8 cellular contexts compared by ENCODE assay signal in genomic region chr14:72892879-72893635, GRCh38. TPM values are rescaled to one million over a fixed set of nuclear protein-coding genes. Genes with fewer than 3 reads are reported as not detected.
DNase-seq lines count a peak whose midpoint lies in the region; ATAC-seq and TF ChIP-seq lines count a peak whose summit lies in the region.

No MANE protein-coding gene starts in this region.

- no peak for TF ChIP-seq CTCF in CD4-positive, alpha-beta T cell (IDR thresholded peaks at IDR 0.05)
- TF ChIP-seq CTCF in adrenal gland (IDR thresholded peaks at IDR 0.05) (no peak), psoas muscle (IDR thresholded peaks at IDR 0.05) (no peak)

- H3K27ac Mint-ChIP-seq in CD4-positive, alpha-beta T cell, result peak overlapping the region; percentile 5

- no peak overlapping the region for H3K27ac ChIP-seq in CD4-positive, alpha-beta T cell (ENCODE audit: low read depth, low read length)
- H3K27ac ChIP-seq in adrenal gland (peak overlapping the region in 1 of 5 donors; percentile 21), psoas muscle (peak overlapping the region; percentile 92)

- H3K4me1 Mint-ChIP-seq in CD4-positive, alpha-beta T cell (ENCODE audit: low read depth), result peaks cover 29% of the 10 kb centered on the region

- CTCF ChIA-PET in CD4-positive, alpha-beta T cell (lab: Charles Lee), result interaction anchor here (1.1 kb wide), 1 partner anchor 12 kb away, joined by 6 read pairs; no protein-coding TSS in a partner anchor

- peak in 4 of 10 experiments; percentile 2 to 41 (median 10) for DNase-seq in CD4-positive, alpha-beta T cell
- DNase-seq in NCI-H82 treated with DMSO at 0.1 percent for 48 hours (lab: John Stamatoyannopoulos, UW; ENCODE audit: unreplicated experiment) (peak; percentile 5), adrenal gland (peak in 6 of 7 donors; percentile 17 to 32 (median 22)), hippocampal formation (lab: John Stamatoyannopoulos, UW) (peak; percentile 13 to 51), psoas muscle (peak; percentile 30 to 67), NCI-H446 (lab: John Stamatoyannopoulos, UW) (no peak)

- peak overlapping the region; percentile 92 for H3K4me3 Mint-ChIP-seq in CD4-positive, alpha-beta T cell

- ATAC-seq in CD4-positive, alpha-beta T cell (ENCODE audit: poor library complexity), result no peak
- ATAC-seq in GM21423 (IDR thresholded peaks at IDR 0.05; ENCODE audit: unreplicated experiment), result peak; percentile 5
- peak; percentile 17 to 34 (median 27) for ATAC-seq in psoas muscle
- no peak for ATAC-seq in GM21360 (IDR thresholded peaks at IDR 0.05; ENCODE audit: unreplicated experiment)

- H3K27me3 ChIP-seq in CD4-positive, alpha-beta T cell (ENCODE audit: control insufficient read depth, insufficient read depth, low read length), result peaks cover 34% of the 10 kb centered on the region
- no peaks in the 10 kb centered on the region for H3K27me3 ChIP-seq in adrenal gland
- peaks cover 0 to 7% (median 0%) of the 10 kb centered on the region in 3 donors for H3K27me3 ChIP-seq in psoas muscle (ENCODE audit: insufficient read depth in 3 of 3, low read length in 2 of 3)

- H3K9me3 ChIP-seq in CD4-positive, alpha-beta T cell (ENCODE audit: control insufficient read depth, low read length), result no peaks in the 10 kb centered on the region
- H3K9me3 ChIP-seq in adrenal gland (replicated peaks in 1 of 3) (no peaks in the 10 kb centered on the region), psoas muscle (no peaks in the 10 kb centered on the region)

- no peaks in the 10 kb centered on the region for H3K9me3 Mint-ChIP-seq in CD4-positive, alpha-beta T cell

- H3K36me3 ChIP-seq in adrenal gland (replicated peaks in 1 of 2) (no peaks in the 10 kb centered on the region), psoas muscle (ENCODE audit: insufficient read depth in 1 of 2, low read depth in 1 of 2) (no peaks in the 10 kb centered on the region)

- 0 to 1% (median 0%) methylated on average over 25 to 68 of the region's 68 CpGs for WGBS in adrenal gland, 4 donors
- 0 to 1% (median 1%) methylated on average over 41 to 68 of the region's 68 CpGs for WGBS in psoas muscle, 3 donors

- H3K4me1 ChIP-seq in adrenal gland (replicated peaks in 1 of 2), result peaks cover 3 to 18% of the 10 kb centered on the region in 2 donors
- peaks cover 44% of the 10 kb centered on the region for H3K4me1 ChIP-seq in psoas muscle

- intact Hi-C loops in CD4-positive, alpha-beta T cell (cut with DNase I, micrococcal nuclease), result no loop called here
- intact Hi-C loops in adrenal gland (cut with DNase I), result no loop called here
- intact Hi-C loops in psoas muscle (cut with DNase I), result loop anchor here in 1 of 2 donors (5.0 kb wide), 4 partner anchors 81 to 276 kb away; no protein-coding TSS in a partner anchor

- TF ChIP-seq POLR2A in adrenal gland (IDR thresholded peaks at IDR 0.05), result no peak

- peaks cover 6% of the 10 kb centered on the region for H3K36me3 Mint-ChIP-seq in CD4-positive, alpha-beta T cell (ENCODE audit: low read depth)

- H3K27me3 Mint-ChIP-seq in CD4-positive, alpha-beta T cell, result peaks cover 59% of the 10 kb centered on the region

- POLR2A ChIA-PET in CD4-positive, alpha-beta T cell (lab: Charles Lee), result interaction anchor here (1.0 to 1.7 kb wide), 5 partner anchors 8 to 165 kb away, joined by 3 to 10 read pairs (median 3); partner anchors contain the start of genes DCAF4 and RBM25

- peak overlapping the region; percentile 74 to 97 (median 88) for H3K4me3 ChIP-seq in adrenal gland
- peak overlapping the region; percentile 96 for H3K4me3 ChIP-seq in psoas muscle

RNA-seq across cellular contexts. Expression of gene DPF3, which starts 0.8 kb away (rescaled TPM):
- total RNA-seq in CD4-positive, alpha-beta T cell, result under 1 TPM; 0.27 to 0.31 TPM
- total RNA-seq in adrenal gland (1 to 10 TPM in 7 of 8 donors, under 1 TPM in 1; 0.97 to 6.0 (median 3.6) TPM), psoas muscle (10 to 100 TPM; 19.4 to 25.3 (median 23.1) TPM)
- polyA plus RNA-seq in adrenal gland (1 to 10 TPM in 2 of 3 donors, under 1 TPM in 1; 0.91 to 4.6 (median 2.8) TPM), psoas muscle (10 to 100 TPM in 2 of 3 donors, 1 to 10 TPM in 1; 2.3 to 14.9 (median 10.2) TPM)

RNA-seq across cellular contexts. Expression of gene DCAF4, which starts 33.2 kb away (rescaled TPM):
- 10 to 100 TPM; 20.8 to 22.8 TPM for total RNA-seq in CD4-positive, alpha-beta T cell
- total RNA-seq in adrenal gland, result 10 to 100 TPM; 12.4 to 19.3 (median 16.0) TPM
- polyA plus RNA-seq in adrenal gland, result 10 to 100 TPM in 2 of 3 donors, 1 to 10 TPM in 1; 7.6 to 16.1 (median 10.3) TPM
- 10 to 100 TPM; 14.3 to 26.0 (median 18.3) TPM for total RNA-seq in psoas muscle
- polyA plus RNA-seq in psoas muscle, result 10 to 100 TPM; 11.1 to 21.4 (median 14.2) TPM

Comparison
In these comparisons a context has a peak if more than half of its experiments do, and no peak if none do; other contexts are left out.
1. ATAC-seq: peak in GM21423 (single experiment) and psoas muscle (4 of 4); none in CD4-positive, alpha-beta T cell (single experiment) and GM21360 (single experiment).
2. DNase-seq: peak in NCI-H82 treated with DMSO at 0.1 percent for 48 hours (single experiment), adrenal gland (6 of 7), hippocampal formation (2 of 2) and psoas muscle (2 of 2); none in NCI-H446 (0 of 2).